17 cellular contexts compared by ENCODE assay signal in genomic region chrX:70029790-70030189, GRCh38. TPM values are rescaled to one million over a fixed set of nuclear protein-coding genes. Genes with fewer than 3 reads are reported as not detected.
DNase-seq lines count a peak whose midpoint lies in the region; ATAC-seq, FAIRE-seq and TF ChIP-seq lines count a peak whose summit lies in the region.
"Had no signal": no experiment of that assay in that cellular context is flagged by ENCODE, and none has a peak within 500 bp of the region (broad histone marks: within the 10 kb centered on the region; RNA-seq: fewer than 3 reads in every experiment).

No MANE protein-coding gene starts in this region.

- intact Hi-C loops in Right ventricle myocardium superior (cut with DNase I) (loop anchor here (10.0 kb wide), 1 partner anchor 495 kb away; no protein-coding TSS in a partner anchor), left ventricle myocardium inferior (cut with micrococcal nuclease) (loop anchor here (2.0 to 10.0 kb wide), 2 partner anchors 65 to 491 kb away; no protein-coding TSS in a partner anchor), heart right ventricle (cut with DNase I) (loop anchor here (2.0 to 10.0 kb wide), 11 partner anchors 65 to 537 kb away; partner anchors contain the start of gene EDA (in 5 of the 10))
- intact Hi-C loops in CD8-positive, alpha-beta T cell (cut with DNase I, micrococcal nuclease) = no loop called here

- no peaks in the 10 kb centered on the region for H3K9me3 Mint-ChIP-seq in CD8-positive, alpha-beta T cell
- H3K9me3 Mint-ChIP-seq: HFFc6 had no signal

- TF ChIP-seq CTCF in left ventricle myocardium inferior (IDR thresholded peaks at IDR 0.05; ENCODE audit: borderline replicate concordance) (no peak), heart right ventricle (IDR thresholded peaks at IDR 0.05) (no peak), D721Med (IDR thresholded peaks at IDR 0.05; ENCODE audit: insufficient read depth, missing control alignments) (no peak)
- no peak for TF ChIP-seq CTCF in CD8-positive, alpha-beta T cell (IDR thresholded peaks at IDR 0.05)

- H3K4me1 ChIP-seq in left ventricle myocardium inferior (peaks cover 12% of the 10 kb centered on the region), heart right ventricle (peaks cover 0 to 16% (median 0%) of the 10 kb centered on the region in 9 donors)
- peaks cover 31% of the 10 kb centered on the region for H3K4me1 ChIP-seq in CD8-positive, alpha-beta T cell (ENCODE audit: insufficient read depth, low read length)

- H3K36me3 ChIP-seq in left ventricle myocardium inferior (no peaks in the 10 kb centered on the region), heart right ventricle (no peaks in the 10 kb centered on the region)
- H3K36me3 ChIP-seq in CD8-positive, alpha-beta T cell (ENCODE audit: insufficient read depth, low read length) = no peaks in the 10 kb centered on the region
- H3K36me3 ChIP-seq: BLaER1 had no signal

- H3K27me3 ChIP-seq in left ventricle myocardium inferior (ENCODE audit: low read depth) (no peaks in the 10 kb centered on the region), heart right ventricle (peaks cover 0 to 53% (median 0%) of the 10 kb centered on the region in 7 donors)
- H3K27me3 ChIP-seq in CD8-positive, alpha-beta T cell (ENCODE audit: insufficient read depth, low read length) = no peaks in the 10 kb centered on the region

- no peak overlapping the region for H3K4me3 Mint-ChIP-seq in CD8-positive, alpha-beta T cell
- H3K4me3 Mint-ChIP-seq: HFFc6 had no signal

- DNase-seq in Right ventricle myocardium superior = no peak
- no peak for DNase-seq in left ventricle myocardium inferior
- DNase-seq in NCI-H69 (lab: John Stamatoyannopoulos, UW) = peak; percentile 39
- DNase-seq in heart right ventricle = no peak
- DNase-seq in D721Med (ENCODE audit: insufficient read length, low spot score) = no peak
- no peak for DNase-seq in CD8-positive, alpha-beta T cell
- DNase-seq in KG1 (lab: John Stamatoyannopoulos, UW) = no peak

- H3K9me3 ChIP-seq in left ventricle myocardium inferior (replicated peaks) (no peaks in the 10 kb centered on the region), heart right ventricle (no peaks in the 10 kb centered on the region)
- no peaks in the 10 kb centered on the region for H3K9me3 ChIP-seq in CD8-positive, alpha-beta T cell (ENCODE audit: low read length)
- H3K9me3 ChIP-seq: BLaER1 had no signal

- H3K27ac ChIP-seq in left ventricle myocardium inferior (replicated peaks) (no peak overlapping the region), heart right ventricle (peak overlapping the region in 1 of 10 donors; percentile 15)
- no peak overlapping the region for H3K27ac ChIP-seq in CD8-positive, alpha-beta T cell (ENCODE audit: low read depth, low read length)
- H3K27ac ChIP-seq: BLaER1, KMS-11 had no signal

- no peak overlapping the region for H3K27ac Mint-ChIP-seq in CD8-positive, alpha-beta T cell
- H3K27ac Mint-ChIP-seq: HFFc6 had no signal

- POLR2A ChIA-PET in CD8-positive, alpha-beta T cell (lab: Charles Lee) = no interaction called here

- FAIRE-seq in D721Med (lab: Jason Lieb, UNC) = no peak

- H3K4me3 ChIP-seq in left ventricle myocardium inferior (no peak overlapping the region), heart right ventricle (no peak overlapping the region)
- no peak overlapping the region for H3K4me3 ChIP-seq in CD8-positive, alpha-beta T cell (ENCODE audit: low read depth, low read length)
- H3K4me3 ChIP-seq: BLaER1 had no signal

- 55 to 59% methylated on average over 4 of the region's 4 CpGs for WGBS in heart right ventricle, 2 donors

- ATAC-seq in Right ventricle myocardium superior (ENCODE audit: poor library complexity) (peak; percentile 61), heart right ventricle (peak in 6 of 8 donors; percentile 23 to 64 (median 42)), HG03460 (IDR thresholded peaks at IDR 0.05; ENCODE audit: unreplicated experiment) (no peak)
- no peak for ATAC-seq in CD8-positive, alpha-beta T cell

- no peaks in the 10 kb centered on the region for H3K27me3 Mint-ChIP-seq in CD8-positive, alpha-beta T cell (ENCODE audit: low read depth)
- H3K27me3 Mint-ChIP-seq: CD4-positive, alpha-beta memory T cell had no signal

- CTCF ChIA-PET in CD8-positive, alpha-beta T cell (lab: Charles Lee) = interaction anchor here (1.6 to 1.7 kb wide), 2 partner anchors 12 to 67 kb away, joined by 6 to 7 read pairs; no protein-coding TSS in a partner anchor

- H3K36me3 Mint-ChIP-seq in CD8-positive, alpha-beta T cell = no peaks in the 10 kb centered on the region
- H3K36me3 Mint-ChIP-seq: CD4-positive, alpha-beta memory T cell had no signal

- H3K4me1 Mint-ChIP-seq in CD8-positive, alpha-beta T cell (ENCODE audit: low read depth) = peaks cover 21% of the 10 kb centered on the region

RNA-seq across cellular contexts. Expression of gene AWAT2, which starts 19.9 kb away (rescaled TPM):
- not detected for total RNA-seq in Right ventricle myocardium superior
- total RNA-seq in left ventricle myocardium inferior = not detected
- total RNA-seq in heart right ventricle = not detected
- polyA plus RNA-seq in heart right ventricle = not detected
- total RNA-seq in CD8-positive, alpha-beta T cell = not detected
- total RNA-seq: Calu3; CD4-positive, alpha-beta memory T cell; G401; H7; HFFc6; PC-3 had no signal
- polyA plus RNA-seq: CD4-positive, alpha-beta memory T cell had no signal

RNA-seq across cellular contexts. Expression of gene OTUD6A, which starts 32.5 kb away (rescaled TPM):
- not detected for total RNA-seq in Right ventricle myocardium superior
- not detected for total RNA-seq in left ventricle myocardium inferior
- not detected for total RNA-seq in heart right ventricle
- not detected for polyA plus RNA-seq in heart right ventricle
- not detected for total RNA-seq in CD8-positive, alpha-beta T cell
- total RNA-seq: Calu3; CD4-positive, alpha-beta memory T cell; G401; H7; HFFc6; MCF 10A; PC-3 had no signal
- polyA plus RNA-seq: CD4-positive, alpha-beta memory T cell had no signal

Comparison
In these comparisons a context has a peak if more than half of its experiments do, and no peak if none do; other contexts are left out.
1. ATAC-seq: peak in Right ventricle myocardium superior (single experiment) and heart right ventricle (6 of 8); none in CD8-positive, alpha-beta T cell (single experiment) and HG03460 (single experiment).
2. intact Hi-C loops: an anchor here in Right ventricle myocardium superior (10.0 kb wide), left ventricle myocardium inferior (2.0 to 10.0 kb wide) and heart right ventricle (2.0 to 10.0 kb wide); none called in CD8-positive, alpha-beta T cell.